Comparison of ENCODE assay signal across 1 cellular context in the genomic region with DNA sequence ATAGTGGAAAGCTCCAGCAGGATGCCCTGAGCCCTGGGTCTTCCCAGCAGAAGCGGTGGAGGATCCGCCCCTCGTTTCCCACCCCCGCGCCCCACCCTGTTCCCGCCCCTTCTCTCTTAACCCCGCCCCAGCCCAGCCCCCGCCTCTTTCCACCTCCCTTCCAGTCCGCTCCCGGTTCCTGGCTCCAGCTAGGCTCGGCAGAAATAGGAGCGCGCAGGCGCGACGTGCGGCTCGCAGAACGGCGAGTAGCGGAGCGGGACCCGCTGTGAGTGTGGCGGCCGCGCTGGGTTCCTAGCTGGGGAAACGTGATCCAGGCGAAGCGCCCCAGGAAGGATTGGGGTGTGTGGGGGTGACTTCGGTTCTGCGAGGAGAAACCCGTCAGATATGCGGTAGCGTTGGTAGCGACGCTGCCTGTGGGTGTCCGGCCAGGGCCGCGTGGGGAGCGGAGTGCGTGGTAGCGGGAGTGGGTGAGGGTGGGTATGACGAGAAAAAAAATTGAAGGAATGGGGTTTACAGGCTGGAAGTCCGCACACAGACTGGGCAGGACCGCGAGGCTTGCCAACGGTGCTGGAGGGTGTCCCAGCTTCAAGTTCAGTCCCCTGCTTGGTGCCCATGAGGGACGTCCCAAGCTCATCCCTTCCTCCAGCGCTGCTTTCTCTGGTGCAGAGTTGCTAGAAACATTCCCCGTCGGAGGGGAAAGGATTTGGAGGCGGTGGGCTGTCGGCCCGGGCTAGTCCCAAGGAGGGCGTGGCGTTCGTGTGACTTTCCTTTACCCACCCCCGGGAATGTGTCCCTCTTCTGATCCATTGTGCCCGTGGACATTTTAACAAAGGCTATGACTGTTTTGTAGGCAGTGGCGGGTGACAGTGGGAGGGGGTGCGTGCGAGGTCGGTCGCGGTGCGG.
TF ChIP-seq lines count a peak whose summit lies in the region.

PRRG1 (plus strand) TSS at position 234 of the 903 bp plus-strand sequence. CDS start 56,886 bp downstream, outside the sequence.

TF ChIP-seq in IMR-90, 13 proteins besides CTCF, POLR2A, EP300 and RAD21 (continued from another document):
- TF ChIP-seq FOS (IDR thresholded peaks at IDR 0.05; ENCODE audit: low read depth, low read length): no peak
- no peak for TF ChIP-seq RCOR1 (IDR thresholded peaks at IDR 0.05; ENCODE audit: insufficient replicate concordance, low read length)
- TF ChIP-seq MXI1 (IDR thresholded peaks at IDR 0.05; ENCODE audit: borderline replicate concordance, low read depth, low read length): peak; percentile 42; the same call in 1 of the 2 replicates
TF ChIP-seq in IMR-90: peak in this region for 1.
